Comparison of ENCODE assay signal across 19 cellular contexts in genomic region chr2:234198976-234199375, GRCh38.
DNase-seq lines count a peak whose midpoint lies in the region; ATAC-seq and TF ChIP-seq lines count a peak whose summit lies in the region.
"Had no signal": no experiment of that assay in that cellular context is flagged by ENCODE, and none has a peak within 500 bp of the region (broad histone marks: within the 10 kb centered on the region; RNA-seq: fewer than 3 reads in every experiment).

No MANE protein-coding gene starts in this region.

- no peaks in the 10 kb centered on the region for H3K4me1 Mint-ChIP-seq in stimulated activated naive CD8-positive, alpha-beta T cell treated with anti-CD3 and anti-CD28 coated beads, Interleukin-15, amount 100 ng/mL, for 72 hours

- peak; percentile 19 for DNase-seq in A172 (ENCODE audit: low spot score)
- DNase-seq in DND-41 = no peak
- peak; percentile 9 for DNase-seq in NCI-H226
- DNase-seq in fibroblast of the aortic adventitia (ENCODE audit: low read depth) = peak; percentile 47
- DNase-seq in PC-3 = no peak
- no peak for DNase-seq in HEK293T (ENCODE audit: extremely low spot score)
- DNase-seq in stimulated activated naive CD8-positive, alpha-beta T cell treated with anti-CD3 and anti-CD28 coated beads, Interleukin-15, amount 100 ng/mL, for 72 hours = no peak
- DNase-seq: Caco-2; CD4-positive, alpha-beta memory T cell; DMS 273 treated with DMSO at 0.1 percent for 48 hours; DMS79 treated with DMSO at 0.1 percent for 48 hours; GOT3; HCEC 1CT; NCI-H187; NCI-H446 treated with DMSO at 0.1 percent for 48 hours; NCI-H526 treated with DMSO at 0.1 percent for 48 hours; PC-9 had no signal

- no peaks in the 10 kb centered on the region for H3K27me3 Mint-ChIP-seq in stimulated activated naive CD8-positive, alpha-beta T cell treated with anti-CD3 and anti-CD28 coated beads, Interleukin-15, amount 100 ng/mL, for 72 hours
- H3K27me3 Mint-ChIP-seq: CD4-positive, alpha-beta memory T cell had no signal

- H3K9ac ChIP-seq in DND-41 (ENCODE audit: low read depth, low read length) = no peak overlapping the region
- no peak overlapping the region for H3K9ac ChIP-seq in PC-3 (ENCODE audit: low read length)
- H3K9ac ChIP-seq: KMS-11 had no signal

- H3K27ac Mint-ChIP-seq in stimulated activated naive CD8-positive, alpha-beta T cell treated with anti-CD3 and anti-CD28 coated beads, Interleukin-15, amount 100 ng/mL, for 72 hours = no peak overlapping the region

- intact Hi-C loops in PC-3 (cut with micrococcal nuclease) = no loop called here

- H3K27me3 ChIP-seq in DND-41 (ENCODE audit: insufficient read depth, low read length, poor library complexity) = no peaks in the 10 kb centered on the region
- no peaks in the 10 kb centered on the region for H3K27me3 ChIP-seq in PC-3 (ENCODE audit: low read length)

- H2AFZ ChIP-seq in DND-41 (ENCODE audit: low read depth, low read length) (no peak overlapping the region), PC-3 (ENCODE audit: low read length) (no peak overlapping the region)
- H2AFZ ChIP-seq: PC-9 had no signal

- H3K27ac ChIP-seq in DND-41 (ENCODE audit: low read length) (no peak overlapping the region), PC-3 (ENCODE audit: low read length) (no peak overlapping the region)
- H3K27ac ChIP-seq: KMS-11, PC-9 had no signal

- ATAC-seq in DND-41 (ENCODE audit: insufficient read depth, low read depth) (peak; percentile 14; the same call in 1 of the 3 replicates), PC-3 (no peak)
- ATAC-seq in stimulated activated naive CD8-positive, alpha-beta T cell treated with anti-CD3 and anti-CD28 coated beads, Interleukin-15, amount 100 ng/mL, for 72 hours = no peak
- ATAC-seq: SK-N-SH treated with all-trans-retinoic acid at 6 μM for 48 hours had no signal

- H4K20me1 ChIP-seq in DND-41 (ENCODE audit: insufficient read depth, low read length) = no peaks in the 10 kb centered on the region
- no peaks in the 10 kb centered on the region for H4K20me1 ChIP-seq in PC-3 (ENCODE audit: low read length)

- H3K9me3 ChIP-seq in DND-41 (ENCODE audit: insufficient read depth, low read length, severe bottlenecking) (peaks cover 33% of the 10 kb centered on the region), PC-3 (ENCODE audit: low read length) (no peaks in the 10 kb centered on the region)

- H3K4me3 Mint-ChIP-seq in stimulated activated naive CD8-positive, alpha-beta T cell treated with anti-CD3 and anti-CD28 coated beads, Interleukin-15, amount 100 ng/mL, for 72 hours = no peak overlapping the region
- H3K4me3 Mint-ChIP-seq: CD4-positive, alpha-beta memory T cell had no signal

- H3K36me3 ChIP-seq in DND-41 (ENCODE audit: insufficient read depth, low read length) (no peaks in the 10 kb centered on the region), PC-3 (ENCODE audit: low read depth, low read length) (no peaks in the 10 kb centered on the region)

- peaks cover 5 to 7% of the 10 kb centered on the region in 2 donors for H3K9me3 Mint-ChIP-seq in stimulated activated naive CD8-positive, alpha-beta T cell treated with anti-CD3 and anti-CD28 coated beads, Interleukin-15, amount 100 ng/mL, for 72 hours

- H3F3A ChIP-seq in PC-3 (ENCODE audit: low read length, unreplicated experiment) = no peaks in the 10 kb centered on the region

- no TSS peak for BruUV-seq in PC-3 (replicated peaks; lab: Mats Ljungman, UMichigan)

- no peaks in the 10 kb centered on the region for H3K79me2 ChIP-seq in DND-41 (ENCODE audit: insufficient read depth, low read length)
- H3K79me2 ChIP-seq in PC-3 (ENCODE audit: low read length) = no peaks in the 10 kb centered on the region

- H3K9me2 ChIP-seq in PC-3 (replicated peaks; ENCODE audit: low read length) = no peaks in the 10 kb centered on the region

- H3K4me1 ChIP-seq in DND-41 (ENCODE audit: insufficient read depth, low read length) (0 out of 2 replicates have a peak, but pooled peaks cover 5% of the 10 kb centered on the region), PC-3 (ENCODE audit: insufficient read depth, low read length) (peaks cover 35% of the 10 kb centered on the region)

- POLR2A ChIA-PET in PC-3 (lab: Charles Lee; ENCODE audit: unreplicated experiment) (no interaction called here), HEK293T (lab: Yijun Ruan, JAX) (no interaction called here)

- TF ChIP-seq CTCF in DND-41 (IDR thresholded peaks at IDR 0.05; ENCODE audit: borderline replicate concordance, extremely low read depth, low read length, poor library complexity, severe bottlenecking) (no peak), fibroblast of the aortic adventitia (IDR thresholded peaks at IDR 0.05; ENCODE audit: insufficient read depth, low read length) (no peak), PC-3 (conservative IDR thresholded peaks at IDR 0.05; ENCODE audit: low read depth, low read length) (no peak)

- H3K4me2 ChIP-seq in DND-41 (ENCODE audit: insufficient read depth, low read length) (no peak overlapping the region), PC-3 (ENCODE audit: low read length) (no peak overlapping the region)
- H3K4me2 ChIP-seq: KMS-11, PC-9 had no signal

- no peak overlapping the region for H3K4me3 ChIP-seq in DND-41 (ENCODE audit: low read depth in 1 of 2, low read length in 2 of 2)
- no peak overlapping the region for H3K4me3 ChIP-seq in fibroblast of the aortic adventitia (ENCODE audit: low read depth, low read length)
- H3K4me3 ChIP-seq in PC-3 (ENCODE audit: low read length) = no peak overlapping the region
- H3K4me3 ChIP-seq: PC-9 had no signal

- CTCF ChIA-PET in PC-3 (lab: Charles Lee) (no interaction called here), HEK293T (lab: Yijun Ruan, JAX) (no interaction called here)

TF ChIP-seq in HEK293T, 16 proteins besides CTCF, POLR2A, EP300 and RAD21:
- no peak for TF ChIP-seq ELF4 (IDR thresholded peaks at IDR 0.05)
TF ChIP-seq in HEK293T: peak in this region for 0.

Comparison
In these comparisons a context has a peak if more than half of its experiments do, and no peak if none do; other contexts are left out.
1. DNase-seq: peak in A172 (single experiment), NCI-H226 (single experiment) and fibroblast of the aortic adventitia (single experiment); none in DND-41 (single experiment), PC-3 (single experiment), HEK293T (single experiment) and stimulated activated naive CD8-positive, alpha-beta T cell treated with anti-CD3 and anti-CD28 coated beads, Interleukin-15, amount 100 ng/mL, for 72 hours (0 of 2).